In the genomic region with DNA sequence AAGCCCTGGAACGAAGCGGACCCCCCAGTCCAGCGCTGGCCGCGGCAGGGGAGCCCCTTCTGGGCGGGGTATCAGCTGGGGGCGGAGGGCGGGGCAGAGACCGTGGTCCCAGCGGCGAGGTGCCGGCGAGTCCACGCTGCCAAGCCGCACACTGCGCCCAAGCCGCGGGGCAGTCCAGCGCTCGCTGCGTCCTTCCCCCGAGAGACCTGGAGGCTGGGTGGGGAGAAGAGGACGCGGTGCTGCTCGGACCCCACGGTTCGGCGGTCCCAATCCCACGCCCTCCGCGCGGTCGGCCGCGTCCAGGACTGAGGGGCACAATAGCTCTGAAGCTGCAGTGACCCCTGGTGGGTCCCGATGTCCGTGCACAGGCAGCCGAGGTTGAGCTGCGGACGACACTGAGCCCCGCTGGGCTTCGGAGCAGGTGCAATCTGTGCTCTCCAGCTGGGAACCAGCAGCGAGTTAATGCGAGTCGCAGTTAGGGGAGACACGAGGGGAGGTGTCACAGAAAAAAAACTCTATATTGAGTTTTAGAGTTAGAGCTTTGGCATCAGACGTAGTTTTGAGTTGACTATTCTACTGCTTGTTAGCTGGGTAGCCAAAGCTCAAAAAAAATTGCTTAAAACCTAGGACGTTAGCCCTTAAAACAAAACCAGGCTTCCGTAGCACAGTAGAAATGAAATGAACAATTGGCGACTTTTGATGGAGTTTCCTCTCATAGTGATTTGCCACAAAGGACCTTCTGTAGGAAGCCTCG, we compare ENCODE assay signal across 8 cellular contexts. TPM values are rescaled to one million over a fixed set of nuclear protein-coding genes. Genes with fewer than 3 reads are reported as not detected.
DNase-seq lines count a peak whose midpoint lies in the region; ATAC-seq and TF ChIP-seq lines count a peak whose summit lies in the region.

No MANE protein-coding gene starts in this region.

- peaks cover 11% of the 10 kb centered on the region for H3K4me1 Mint-ChIP-seq in activated T-helper 2 cell treated with anti-CD3 and anti-CD28 coated beads, Interferon-gamma antibody, Interleukin-2, Interleukin-4, amounts not matched to agents 10 μg/mL and 5 μg/mL and 100 μg/mL, durations not matched to agents 14 hours and 24 hours and 36 hours (ENCODE audit: low read depth)

- H3F3A ChIP-seq in neural cell (ENCODE audit: insufficient read depth, low read length, poor library complexity, severe bottlenecking), result peaks cover 3% of the 10 kb centered on the region

- H3K9me2 ChIP-seq in neural cell (ENCODE audit: insufficient read depth, low read length), result no peaks in the 10 kb centered on the region

- H3K9me3 Mint-ChIP-seq in activated T-helper 2 cell treated with anti-CD3 and anti-CD28 coated beads, Interferon-gamma antibody, Interleukin-2, Interleukin-4, amounts not matched to agents 10 μg/mL and 5 μg/mL and 100 μg/mL, durations not matched to agents 14 hours and 24 hours and 36 hours, result no peaks in the 10 kb centered on the region

- TF ChIP-seq CTCF in neural cell (IDR thresholded peaks at IDR 0.05; ENCODE audit: poor library complexity, severe bottlenecking), result peak; percentile 96

- no peaks in the 10 kb centered on the region for H3K9me3 ChIP-seq in neural cell (ENCODE audit: low read length)

- H3K27me3 ChIP-seq in neural cell (ENCODE audit: insufficient read depth, low read depth, low read length), result peaks cover 20% of the 10 kb centered on the region

- H3K27ac ChIP-seq in neural cell (ENCODE audit: low read length), result no peak overlapping the region

- H3K27me3 Mint-ChIP-seq in activated T-helper 2 cell treated with anti-CD3 and anti-CD28 coated beads, Interferon-gamma antibody, Interleukin-2, Interleukin-4, amounts not matched to agents 10 μg/mL and 5 μg/mL and 100 μg/mL, durations not matched to agents 14 hours and 24 hours and 36 hours (ENCODE audit: low read depth), result peaks cover 52% of the 10 kb centered on the region

- peak overlapping the region; percentile 23 for H3K4me3 Mint-ChIP-seq in activated T-helper 2 cell treated with anti-CD3 and anti-CD28 coated beads, Interferon-gamma antibody, Interleukin-2, Interleukin-4, amounts not matched to agents 10 μg/mL and 5 μg/mL and 100 μg/mL, durations not matched to agents 14 hours and 24 hours and 36 hours (ENCODE audit: low read depth)

- TF ChIP-seq EP300 in neural cell (conservative IDR thresholded peaks at IDR 0.05; ENCODE audit: poor library complexity, severe bottlenecking), result no peak

- DNase-seq in COR-L47 (lab: John Stamatoyannopoulos, UW), result peak; percentile 86
- DNase-seq in NCI-H460 (ENCODE audit: extremely low read depth, low read depth), result peak; percentile 59
- peak; percentile 22 for DNase-seq in activated T-helper 2 cell treated with anti-CD3 and anti-CD28 coated beads, Interferon-gamma antibody, Interleukin-2, Interleukin-4, amounts not matched to agents 10 μg/mL and 5 μg/mL and 100 μg/mL, durations not matched to agents 14 hours and 24 hours and 36 hours (ENCODE audit: low spot score)
- peak; percentile 73 for DNase-seq in globus pallidus (ENCODE audit: low spot score)
- DNase-seq in effector CD8-positive, alpha-beta T cell (lab: John Stamatoyannopoulos, UW), result no peak

- H3K27ac Mint-ChIP-seq in activated T-helper 2 cell treated with anti-CD3 and anti-CD28 coated beads, Interferon-gamma antibody, Interleukin-2, Interleukin-4, amounts not matched to agents 10 μg/mL and 5 μg/mL and 100 μg/mL, durations not matched to agents 14 hours and 24 hours and 36 hours, result no peak overlapping the region

- peaks cover 11% of the 10 kb centered on the region for H3K79me2 ChIP-seq in neural cell (replicated peaks; ENCODE audit: insufficient read depth, low read length)

- TF ChIP-seq RAD21 in neural cell (conservative IDR thresholded peaks at IDR 0.05), result peak; percentile 97

- peak overlapping the region; percentile 88 for H3K4me3 ChIP-seq in neural cell (ENCODE audit: low read length)

- H3K9ac ChIP-seq in neural cell (ENCODE audit: low read length), result peak overlapping the region; percentile 62

- ATAC-seq in GM19035 (IDR thresholded peaks at IDR 0.05; ENCODE audit: unreplicated experiment) (peak; percentile 80), HG03159 (IDR thresholded peaks at IDR 0.05; ENCODE audit: unreplicated experiment) (peak; percentile 85)

- H3K4me2 ChIP-seq in neural cell (ENCODE audit: low read length), result peak overlapping the region; percentile 58

- H4K20me1 ChIP-seq in neural cell (ENCODE audit: insufficient read depth), result no peaks in the 10 kb centered on the region

- H3K36me3 ChIP-seq in neural cell (ENCODE audit: insufficient read depth, low read length), result no peaks in the 10 kb centered on the region

- peak overlapping the region; percentile 47 for H2AFZ ChIP-seq in neural cell (ENCODE audit: low read depth, low read length)

- intact Hi-C loops in activated T-helper 2 cell treated with anti-CD3 and anti-CD28 coated beads, Interferon-gamma antibody, Interleukin-2, Interleukin-4, amounts not matched to agents 10 μg/mL and 5 μg/mL and 100 μg/mL, durations not matched to agents 14 hours and 24 hours and 36 hours (cut with micrococcal nuclease), result loop anchor here (1.0 kb wide), 1 partner anchor 245 kb away; no protein-coding TSS in a partner anchor

- H3K36me3 Mint-ChIP-seq in activated T-helper 2 cell treated with anti-CD3 and anti-CD28 coated beads, Interferon-gamma antibody, Interleukin-2, Interleukin-4, amounts not matched to agents 10 μg/mL and 5 μg/mL and 100 μg/mL, durations not matched to agents 14 hours and 24 hours and 36 hours (ENCODE audit: low read depth), result no peaks in the 10 kb centered on the region

TF ChIP-seq in neural cell, 6 proteins besides CTCF, POLR2A, EP300 and RAD21:
- TF ChIP-seq EZH2 (IDR thresholded peaks at IDR 0.05; ENCODE audit: borderline replicate concordance, insufficient read depth, low read length, poor library complexity, severe bottlenecking) (no peak), TAF1 (IDR thresholded peaks at IDR 0.05; ENCODE audit: low read depth) (no peak), POLR2AphosphoS5 (IDR thresholded peaks at IDR 0.05) (no peak), SMC3 (conservative IDR thresholded peaks at IDR 0.05; ENCODE audit: poor library complexity) (peak; percentile 97), MXI1 (conservative IDR thresholded peaks at IDR 0.05; ENCODE audit: poor library complexity, severe bottlenecking) (peak; percentile 79)
- TF ChIP-seq, protein P1, sequence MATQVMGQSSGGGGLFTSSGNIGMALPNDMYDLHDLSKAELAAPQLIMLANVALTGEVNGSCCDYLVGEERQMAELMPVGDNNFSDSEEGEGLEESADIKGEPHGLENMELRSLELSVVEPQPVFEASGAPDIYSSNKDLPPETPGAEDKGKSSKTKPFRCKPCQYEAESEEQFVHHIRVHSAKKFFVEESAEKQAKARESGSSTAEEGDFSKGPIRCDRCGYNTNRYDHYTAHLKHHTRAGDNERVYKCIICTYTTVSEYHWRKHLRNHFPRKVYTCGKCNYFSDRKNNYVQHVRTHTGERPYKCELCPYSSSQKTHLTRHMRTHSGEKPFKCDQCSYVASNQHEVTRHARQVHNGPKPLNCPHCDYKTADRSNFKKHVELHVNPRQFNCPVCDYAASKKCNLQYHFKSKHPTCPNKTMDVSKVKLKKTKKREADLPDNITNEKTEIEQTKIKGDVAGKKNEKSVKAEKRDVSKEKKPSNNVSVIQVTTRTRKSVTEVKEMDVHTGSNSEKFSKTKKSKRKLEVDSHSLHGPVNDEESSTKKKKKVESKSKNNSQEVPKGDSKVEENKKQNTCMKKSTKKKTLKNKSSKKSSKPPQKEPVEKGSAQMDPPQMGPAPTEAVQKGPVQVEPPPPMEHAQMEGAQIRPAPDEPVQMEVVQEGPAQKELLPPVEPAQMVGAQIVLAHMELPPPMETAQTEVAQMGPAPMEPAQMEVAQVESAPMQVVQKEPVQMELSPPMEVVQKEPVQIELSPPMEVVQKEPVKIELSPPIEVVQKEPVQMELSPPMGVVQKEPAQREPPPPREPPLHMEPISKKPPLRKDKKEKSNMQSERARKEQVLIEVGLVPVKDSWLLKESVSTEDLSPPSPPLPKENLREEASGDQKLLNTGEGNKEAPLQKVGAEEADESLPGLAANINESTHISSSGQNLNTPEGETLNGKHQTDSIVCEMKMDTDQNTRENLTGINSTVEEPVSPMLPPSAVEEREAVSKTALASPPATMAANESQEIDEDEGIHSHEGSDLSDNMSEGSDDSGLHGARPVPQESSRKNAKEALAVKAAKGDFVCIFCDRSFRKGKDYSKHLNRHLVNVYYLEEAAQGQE (IDR thresholded peaks at IDR 0.05; ENCODE audit: borderline replicate concordance), result peak; percentile 19

RNA-seq across cellular contexts. Expression of a gene that starts 1.2 kb away (rescaled TPM):
- 0.10 TPM in 1 of 2 replicates, not detected in the other for total RNA-seq in NCI-H460 (2014; rRNA removed; shearing (Covaris generic))
- 0.24 TPM in 1 of 2 replicates, not detected in the other for polyA plus RNA-seq in NCI-H460 (2014; cell fraction: nucleus; rRNA removed)
- 0.34 and 0.68 TPM in 2 replicates for total RNA-seq in activated T-helper 2 cell treated with anti-CD3 and anti-CD28 coated beads, Interferon-gamma antibody, Interleukin-2, Interleukin-4, amounts not matched to agents 10 μg/mL and 5 μg/mL and 100 μg/mL, durations not matched to agents 14 hours and 24 hours and 36 hours
- 4.9 and 7.4 TPM in 2 replicates for polyA plus RNA-seq in neural cell
- polyA minus RNA-seq in neural cell, result 35.1 and 44.5 TPM in 2 replicates
